In the genomic region with DNA sequence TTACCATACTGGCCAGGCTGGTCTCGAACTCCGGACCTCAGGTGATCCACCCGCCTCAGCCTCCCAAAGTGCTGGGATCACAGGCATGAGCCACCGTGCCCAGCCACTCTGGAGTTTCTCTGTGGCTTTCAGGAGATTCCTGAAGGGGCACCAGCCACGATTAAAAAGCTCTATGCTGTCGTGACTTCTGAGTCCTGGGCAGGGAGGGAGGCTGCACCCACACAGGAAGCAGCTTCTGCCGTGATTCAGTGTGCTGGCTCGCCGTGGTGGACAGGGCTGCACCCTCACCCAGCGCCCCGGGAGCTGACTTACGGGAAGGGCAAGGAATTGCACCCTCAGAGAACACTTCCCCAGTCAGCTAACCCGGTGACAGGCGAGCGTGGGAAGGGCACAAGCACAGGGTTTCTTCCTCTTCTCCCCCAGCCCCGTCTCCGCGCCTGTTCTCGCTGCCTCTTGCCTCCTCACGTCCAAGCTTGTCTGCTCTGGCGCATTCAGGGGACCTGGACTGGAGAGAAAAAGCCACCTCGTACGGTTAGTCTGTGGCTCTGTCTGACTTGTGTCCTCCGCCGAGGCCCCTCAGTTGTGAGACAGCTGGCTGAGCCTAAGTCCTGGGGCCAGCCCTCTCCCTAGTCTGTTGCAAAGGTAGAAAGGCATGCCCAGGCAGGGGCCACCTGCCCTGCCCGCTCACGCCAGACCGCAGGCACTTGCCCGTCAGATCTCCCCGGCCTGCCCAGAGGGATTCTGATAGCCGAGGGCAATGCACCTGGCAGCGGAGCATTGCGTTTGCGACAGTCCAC, we compare ENCODE assay signal across 8 cellular contexts.
DNase-seq lines count a peak whose midpoint lies in the region; ATAC-seq and TF ChIP-seq lines count a peak whose summit lies in the region.

No MANE protein-coding gene starts in this region.

- no peak overlapping the region for H3K4me3 Mint-ChIP-seq in nephron
- no peak overlapping the region for H3K4me3 Mint-ChIP-seq in activated naive CD8-positive, alpha-beta T cell treated with anti-CD3 and anti-CD28 coated beads, Interleukin-2, amount 50 U/mL, for 24 hours

- ATAC-seq in HG02852 (IDR thresholded peaks at IDR 0.05; ENCODE audit: unreplicated experiment) = no peak
- no peak for ATAC-seq in activated naive CD8-positive, alpha-beta T cell treated with anti-CD3 and anti-CD28 coated beads, Interleukin-2, amount 50 U/mL, for 24 hours
- no peak for ATAC-seq in stimulated activated naive CD8-positive, alpha-beta T cell treated with anti-CD3 and anti-CD28 coated beads, Interleukin-15, Interleukin-2, amounts not matched to agents 100 U/mL and 50 U/mL, for 24 hours

- H3K4me1 Mint-ChIP-seq in nephron = peaks cover 46% of the 10 kb centered on the region
- peaks cover 13% of the 10 kb centered on the region for H3K4me1 Mint-ChIP-seq in activated naive CD8-positive, alpha-beta T cell treated with anti-CD3 and anti-CD28 coated beads, Interleukin-2, amount 50 U/mL, for 24 hours

- H3K27ac ChIP-seq in C4-2B = peak overlapping the region; percentile 98

- no peak for TF ChIP-seq CTCF in C4-2B (conservative IDR thresholded peaks at IDR 0.05)
- TF ChIP-seq CTCF in nephron (IDR thresholded peaks at IDR 0.05; ENCODE audit: unreplicated experiment in 3 of 3) = no peak

- H3K9me3 Mint-ChIP-seq in nephron = no peaks in the 10 kb centered on the region
- no peaks in the 10 kb centered on the region for H3K9me3 Mint-ChIP-seq in activated naive CD8-positive, alpha-beta T cell treated with anti-CD3 and anti-CD28 coated beads, Interleukin-2, amount 50 U/mL, for 24 hours

- H3K27me3 Mint-ChIP-seq in nephron (ENCODE audit: low read depth) = peaks cover 35% of the 10 kb centered on the region
- peaks cover 14% of the 10 kb centered on the region for H3K27me3 Mint-ChIP-seq in activated naive CD8-positive, alpha-beta T cell treated with anti-CD3 and anti-CD28 coated beads, Interleukin-2, amount 50 U/mL, for 24 hours

- peak; percentile 44 for DNase-seq in NCI-H510A (lab: John Stamatoyannopoulos, UW)
- peak; percentile 63 for DNase-seq in dermis blood vessel endothelial cell
- no peak for DNase-seq in activated naive CD8-positive, alpha-beta T cell treated with anti-CD3 and anti-CD28 coated beads, Interleukin-2, amount 50 U/mL, for 24 hours
- DNase-seq in activated effector memory CD4-positive, alpha-beta T cell treated with anti-CD3 and anti-CD28 coated beads, Interleukin-2, amount 50 U/mL, for 16 hours = no peak
- DNase-seq in stimulated activated naive CD8-positive, alpha-beta T cell treated with anti-CD3 and anti-CD28 coated beads, Interleukin-15, Interleukin-2, amounts not matched to agents 100 U/mL and 50 U/mL, for 24 hours = no peak

- peak overlapping the region in 2 of 3 experiments; percentile 1 to 27 for H3K27ac Mint-ChIP-seq in nephron
- H3K27ac Mint-ChIP-seq in activated naive CD8-positive, alpha-beta T cell treated with anti-CD3 and anti-CD28 coated beads, Interleukin-2, amount 50 U/mL, for 24 hours = no peak overlapping the region

- no peaks in the 10 kb centered on the region for H3K36me3 Mint-ChIP-seq in nephron (ENCODE audit: low read depth)
- no peaks in the 10 kb centered on the region for H3K36me3 Mint-ChIP-seq in activated naive CD8-positive, alpha-beta T cell treated with anti-CD3 and anti-CD28 coated beads, Interleukin-2, amount 50 U/mL, for 24 hours (ENCODE audit: low read depth)

Comparison
In these comparisons a context has a peak if more than half of its experiments do, and no peak if none do; other contexts are left out.
1. DNase-seq: peak in NCI-H510A (single experiment) and dermis blood vessel endothelial cell (single experiment); none in activated naive CD8-positive, alpha-beta T cell treated with anti-CD3 and anti-CD28 coated beads, Interleukin-2, amount 50 U/mL, for 24 hours (single experiment), activated effector memory CD4-positive, alpha-beta T cell treated with anti-CD3 and anti-CD28 coated beads, Interleukin-2, amount 50 U/mL, for 16 hours (single experiment) and stimulated activated naive CD8-positive, alpha-beta T cell treated with anti-CD3 and anti-CD28 coated beads, Interleukin-15, Interleukin-2, amounts not matched to agents 100 U/mL and 50 U/mL, for 24 hours (single experiment).